In the genomic region with DNA sequence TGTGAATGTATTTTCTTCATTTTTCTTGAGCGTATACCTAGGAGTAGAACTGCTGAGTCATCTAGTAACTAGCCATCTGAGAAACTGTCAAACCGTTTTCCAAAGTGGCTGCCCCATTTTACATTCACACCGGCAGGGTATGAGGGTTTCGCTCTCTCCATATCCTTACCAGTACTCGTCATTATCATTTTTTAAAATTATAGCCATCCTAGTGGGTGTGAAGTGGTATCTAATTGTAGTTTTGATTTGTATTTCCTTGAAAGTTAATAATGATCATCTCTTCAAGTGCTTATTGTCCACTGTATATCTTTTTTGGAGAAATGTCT, we compare ENCODE assay signal across 23 cellular contexts. TPM values are rescaled to one million over a fixed set of nuclear protein-coding genes. Genes with fewer than 3 reads are reported as not detected.
A peak's percentile ranks its signal among the peaks of the same experiment; 100 is the strongest.
DNase-seq lines count a peak whose midpoint lies in the region; ATAC-seq, FAIRE-seq and TF ChIP-seq lines count a peak whose summit lies in the region.
"Had no signal": no experiment of that assay in that cellular context is flagged by ENCODE, and none has a peak within 500 bp of the region (broad histone marks: within the 10 kb centered on the region; RNA-seq: fewer than 3 reads in every experiment).

No MANE protein-coding gene starts in this region.

- POLR2A ChIA-PET in activated CD8-positive, alpha-beta T cell treated with anti-CD3 and anti-CD28 coated beads for 36 hours (lab: Charles Lee) = interaction anchor here (1.0 to 1.2 kb wide), 3 partner anchors 11 to 34 kb away, joined by 3 to 6 read pairs (median 3); partner anchors contain the start of gene UBALD2
- POLR2A ChIA-PET in naive thymus-derived CD4-positive, alpha-beta T cell (lab: Charles Lee) = interaction anchor here (0.7 to 1.5 kb wide), 3 partner anchors 9 to 44 kb away, joined by 3 to 7 read pairs (median 4); no protein-coding TSS in a partner anchor

- peak overlapping the region; percentile 45 for H3K27ac Mint-ChIP-seq in activated T-cell treated with anti-CD3 and anti-CD28 coated beads, Interleukin-2, amount 50 U/mL, for 24 hours
- H3K27ac Mint-ChIP-seq in activated CD8-positive, alpha-beta T cell treated with anti-CD3 and anti-CD28 coated beads for 36 hours = peak overlapping the region; percentile 67
- peak overlapping the region in 5 of 9 donors; percentile 12 to 76 (median 31) for H3K27ac Mint-ChIP-seq in naive thymus-derived CD4-positive, alpha-beta T cell
- H3K27ac Mint-ChIP-seq: activated B cell treated with CpG ODN at 0.5 μM for 24 hours, progenitor cell of endocrine pancreas had no signal

- H3K4me1 Mint-ChIP-seq in activated T-cell treated with anti-CD3 and anti-CD28 coated beads, Interleukin-2, amount 50 U/mL, for 24 hours (ENCODE audit: low read depth) = peaks cover 66% of the 10 kb centered on the region
- peaks cover 59% of the 10 kb centered on the region for H3K4me1 Mint-ChIP-seq in activated CD8-positive, alpha-beta T cell treated with anti-CD3 and anti-CD28 coated beads for 36 hours (ENCODE audit: low read depth)
- peaks cover 24 to 78% (median 67%) of the 10 kb centered on the region in 7 donors for H3K4me1 Mint-ChIP-seq in naive thymus-derived CD4-positive, alpha-beta T cell

- CTCF ChIA-PET in activated CD8-positive, alpha-beta T cell treated with anti-CD3 and anti-CD28 coated beads for 36 hours (lab: Charles Lee) = interaction anchor here (1.1 kb wide), 2 partner anchors 13 to 17 kb away, joined by 3 read pairs; no protein-coding TSS in a partner anchor
- CTCF ChIA-PET in naive thymus-derived CD4-positive, alpha-beta T cell (lab: Charles Lee) = no interaction called here

- no peak overlapping the region for H3K4me3 ChIP-seq in naive thymus-derived CD4-positive, alpha-beta T cell (ENCODE audit: low read length)
- H3K4me3 ChIP-seq: BLaER1 treated with 17β-estradiol and CSF1 and Interleukin-3, amounts not matched to agents 10 nM and 100 nM; esophagus muscularis mucosa; SJSA1 had no signal

- H3K9me3 Mint-ChIP-seq in activated T-cell treated with anti-CD3 and anti-CD28 coated beads, Interleukin-2, amount 50 U/mL, for 24 hours = no peaks in the 10 kb centered on the region
- peaks cover 2% of the 10 kb centered on the region for H3K9me3 Mint-ChIP-seq in activated CD8-positive, alpha-beta T cell treated with anti-CD3 and anti-CD28 coated beads for 36 hours
- peaks cover 0 to 2% (median 0%) of the 10 kb centered on the region in 11 donors for H3K9me3 Mint-ChIP-seq in naive thymus-derived CD4-positive, alpha-beta T cell
- H3K9me3 Mint-ChIP-seq: activated B cell treated with CpG ODN at 0.5 μM for 24 hours had no signal

- no peak for TF ChIP-seq CTCF in activated CD8-positive, alpha-beta T cell treated with anti-CD3 and anti-CD28 coated beads for 36 hours (IDR thresholded peaks at IDR 0.05)

- H3K36me3 ChIP-seq in naive thymus-derived CD4-positive, alpha-beta T cell (ENCODE audit: control insufficient read depth in 2 of 3, insufficient read depth in 3 of 3, low read length in 3 of 3) = peaks cover 0 to 5% (median 0%) of the 10 kb centered on the region in 3 experiments
- H3K36me3 ChIP-seq: BLaER1 treated with 17β-estradiol and CSF1 and Interleukin-3, amounts not matched to agents 10 nM and 100 nM; esophagus muscularis mucosa; SJSA1 had no signal

- H3K27me3 ChIP-seq in naive thymus-derived CD4-positive, alpha-beta T cell (ENCODE audit: control insufficient read depth in 2 of 2, insufficient read depth in 2 of 2, low read length in 2 of 2) = no peaks in the 10 kb centered on the region

- H3K4me1 ChIP-seq in naive thymus-derived CD4-positive, alpha-beta T cell (ENCODE audit: control insufficient read depth in 2 of 2, insufficient read depth in 2 of 2, low read length in 2 of 2) = peaks cover 3 to 6% of the 10 kb centered on the region in 2 donors
- H3K4me1 ChIP-seq: BLaER1 treated with 17β-estradiol and CSF1 and Interleukin-3, amounts not matched to agents 10 nM and 100 nM had no signal

- no peak overlapping the region for H3K4me3 Mint-ChIP-seq in activated T-cell treated with anti-CD3 and anti-CD28 coated beads, Interleukin-2, amount 50 U/mL, for 24 hours
- H3K4me3 Mint-ChIP-seq in activated CD8-positive, alpha-beta T cell treated with anti-CD3 and anti-CD28 coated beads for 36 hours = no peak overlapping the region
- no peak overlapping the region for H3K4me3 Mint-ChIP-seq in naive thymus-derived CD4-positive, alpha-beta T cell
- H3K4me3 Mint-ChIP-seq: activated B cell treated with CpG ODN at 0.5 μM for 24 hours had no signal

- no peaks in the 10 kb centered on the region for H3K9me3 ChIP-seq in naive thymus-derived CD4-positive, alpha-beta T cell (ENCODE audit: control insufficient read depth in 2 of 3, low read length in 3 of 3)
- H3K9me3 ChIP-seq: BLaER1 treated with 17β-estradiol and CSF1 and Interleukin-3, amounts not matched to agents 10 nM and 100 nM; esophagus muscularis mucosa; SJSA1 had no signal

- FAIRE-seq in GM18507 (lab: Jason Lieb, UNC) = peak; percentile 89
- FAIRE-seq: astrocyte, small intestine had no signal

- peaks cover 8% of the 10 kb centered on the region for H3K36me3 Mint-ChIP-seq in activated T-cell treated with anti-CD3 and anti-CD28 coated beads, Interleukin-2, amount 50 U/mL, for 24 hours (ENCODE audit: low read depth)
- peaks cover 20% of the 10 kb centered on the region for H3K36me3 Mint-ChIP-seq in activated CD8-positive, alpha-beta T cell treated with anti-CD3 and anti-CD28 coated beads for 36 hours (ENCODE audit: low read depth)
- H3K36me3 Mint-ChIP-seq in naive thymus-derived CD4-positive, alpha-beta T cell = peaks cover 0 to 45% (median 13%) of the 10 kb centered on the region in 5 donors

- no peaks in the 10 kb centered on the region for H3K27me3 Mint-ChIP-seq in activated T-cell treated with anti-CD3 and anti-CD28 coated beads, Interleukin-2, amount 50 U/mL, for 24 hours
- no peaks in the 10 kb centered on the region for H3K27me3 Mint-ChIP-seq in activated CD8-positive, alpha-beta T cell treated with anti-CD3 and anti-CD28 coated beads for 36 hours
- no peaks in the 10 kb centered on the region for H3K27me3 Mint-ChIP-seq in naive thymus-derived CD4-positive, alpha-beta T cell
- H3K27me3 Mint-ChIP-seq: progenitor cell of endocrine pancreas had no signal

- no peak for DNase-seq in activated T-cell treated with anti-CD3 and anti-CD28 coated beads, Interleukin-2, amount 50 U/mL, for 24 hours
- DNase-seq in activated T-cell treated with anti-CD3 and anti-CD28 coated beads, Interleukin-2, amount 50 U/mL, for 1 hour = no peak
- DNase-seq in GM18507 (ENCODE audit: extremely low spot score, insufficient read length, low read depth) (no peak), NCI-H774 (lab: John Stamatoyannopoulos, UW) (no peak)
- DNase-seq in activated CD8-positive, alpha-beta T cell treated with anti-CD3 and anti-CD28 coated beads for 36 hours = no peak
- no peak for DNase-seq in naive thymus-derived CD4-positive, alpha-beta T cell
- DNase-seq: activated B cell treated with CpG ODN at 0.5 μM for 24 hours; activated gamma-delta T cell; effector CD8-positive, alpha-beta T cell; GDM1; GOT3; left colon; NCI-H1436; small intestine; stimulated activated CD4-positive, alpha-beta T cell treated with anti-CD3 and anti-CD28 coated beads, Interleukin-4, amount 100 ng/mL, for 1 hour had no signal

- H3K27ac ChIP-seq in naive thymus-derived CD4-positive, alpha-beta T cell (ENCODE audit: low read depth, low read length) = no peak overlapping the region
- H3K27ac ChIP-seq: BLaER1 treated with 17β-estradiol and CSF1 and Interleukin-3, amounts not matched to agents 10 nM and 100 nM; esophagus muscularis mucosa; SJSA1 had no signal

- peak; percentile 40 for ATAC-seq in activated CD8-positive, alpha-beta T cell treated with anti-CD3 and anti-CD28 coated beads for 36 hours
- no peak for ATAC-seq in naive thymus-derived CD4-positive, alpha-beta T cell
- ATAC-seq in HG03521 (IDR thresholded peaks at IDR 0.05; ENCODE audit: unreplicated experiment) (no peak), HG02759 (IDR thresholded peaks at IDR 0.05; ENCODE audit: unreplicated experiment) (no peak)
- ATAC-seq: left colon, Panc1 had no signal

- intact Hi-C loops in activated CD8-positive, alpha-beta T cell treated with anti-CD3 and anti-CD28 coated beads for 36 hours (cut with micrococcal nuclease) = no loop called here
- intact Hi-C loops in naive thymus-derived CD4-positive, alpha-beta T cell (cut with micrococcal nuclease) = no loop called here

RNA-seq across cellular contexts. Expression of gene RNF157, which starts 6.0 kb away (rescaled TPM):
- 10 to 100 TPM; 37.2 to 44.5 TPM for total RNA-seq in activated CD8-positive, alpha-beta T cell treated with anti-CD3 and anti-CD28 coated beads for 36 hours
- total RNA-seq in naive thymus-derived CD4-positive, alpha-beta T cell = 10 to 100 TPM; 49.2 to 96.3 (median 50.8) TPM
- 10 to 100 TPM; 10.4 to 17.3 TPM for polyA plus RNA-seq in naive thymus-derived CD4-positive, alpha-beta T cell

RNA-seq across cellular contexts. Expression of gene UBALD2, which starts 30.8 kb away (rescaled TPM):
- total RNA-seq in activated CD8-positive, alpha-beta T cell treated with anti-CD3 and anti-CD28 coated beads for 36 hours = 100 to 1,000 TPM; 267 to 270 TPM
- 100 to 1,000 TPM; 103 to 263 (median 241) TPM for total RNA-seq in naive thymus-derived CD4-positive, alpha-beta T cell
- polyA plus RNA-seq in naive thymus-derived CD4-positive, alpha-beta T cell = 10 to 100 TPM in 1 of 2 donors, 1 to 10 TPM in 1; 6.9 to 11.1 TPM
